In the genomic region with DNA sequence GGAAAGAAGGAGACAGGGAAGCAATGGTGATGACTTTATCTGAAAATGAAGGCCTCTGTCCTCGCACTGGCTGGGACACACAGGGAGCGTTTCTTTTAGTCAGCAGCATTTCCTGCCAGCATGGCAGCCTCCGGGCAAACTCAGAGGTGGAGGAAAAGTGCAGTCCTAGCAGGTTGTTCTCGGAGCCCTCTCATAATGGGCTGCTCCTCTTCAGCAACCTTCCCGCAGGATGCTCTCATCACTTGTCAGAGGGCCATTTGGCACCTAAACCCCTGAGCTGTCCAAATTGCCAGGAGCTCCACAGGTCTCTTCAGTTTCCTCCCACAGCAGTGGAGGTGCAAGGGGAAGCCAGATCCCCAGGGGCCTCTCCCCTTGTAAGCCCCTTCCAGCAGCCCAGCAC, we compare ENCODE assay signal across 15 cellular contexts. TPM values are rescaled to one million over a fixed set of nuclear protein-coding genes. Genes with fewer than 3 reads are reported as not detected.
DNase-seq lines count a peak whose midpoint lies in the region; ATAC-seq and TF ChIP-seq lines count a peak whose summit lies in the region.
"Had no signal": no experiment of that assay in that cellular context is flagged by ENCODE, and none has a peak within 500 bp of the region (broad histone marks: within the 10 kb centered on the region; RNA-seq: fewer than 3 reads in every experiment).

No MANE protein-coding gene starts in this region.

- no peak overlapping the region for H3K4me3 Mint-ChIP-seq in activated CD4-positive, alpha-beta memory T cell treated with anti-CD3 and anti-CD28 coated beads for 36 hours
- H3K4me3 Mint-ChIP-seq: activated CD4-positive, alpha-beta T cell treated with anti-CD3 and anti-CD28 coated beads, Interleukin-2, amount 10 ng/mL, durations not matched to agents 7 days and 5 days; CD14-positive monocyte; stimulated activated naive CD8-positive, alpha-beta T cell treated with anti-CD3 and anti-CD28 coated beads, Interleukin-15, Interleukin-2, amounts not matched to agents 100 ng/mL and 50 ng/mL, for 24 hours had no signal

- H2AFZ ChIP-seq in hepatocyte: no peak overlapping the region

- TF ChIP-seq CTCF in hepatocyte (IDR thresholded peaks at IDR 0.05; ENCODE audit: poor library complexity): no peak

- peaks cover 0 to 40% (median 26%) of the 10 kb centered on the region in 11 experiments; a peak in 16 of 22 replicates for H3K9me3 ChIP-seq in BLaER1 treated with 17β-estradiol and CSF1 and Interleukin-3, amounts not matched to agents 10 nM and 100 nM (replicated peaks in 1 of 11)
- no peaks in the 10 kb centered on the region for H3K9me3 ChIP-seq in hepatocyte (ENCODE audit: low read depth)

- H3K27me3 ChIP-seq in BLaER1 treated with 17β-estradiol and CSF1 and Interleukin-3, amounts not matched to agents 10 nM and 100 nM: no peaks in the 10 kb centered on the region
- no peaks in the 10 kb centered on the region for H3K27me3 ChIP-seq in hepatocyte

- ATAC-seq in HG02763 (IDR thresholded peaks at IDR 0.05; ENCODE audit: unreplicated experiment): no peak
- ATAC-seq in GM18861 (IDR thresholded peaks at IDR 0.05; ENCODE audit: unreplicated experiment): no peak

- POLR2A ChIA-PET in activated CD4-positive, alpha-beta memory T cell treated with anti-CD3 and anti-CD28 coated beads for 36 hours (lab: Charles Lee): no interaction called here

- H3K79me2 ChIP-seq in hepatocyte: peaks cover 87% of the 10 kb centered on the region

- H3K4me2 ChIP-seq in BLaER1 treated with 17β-estradiol and CSF1 and Interleukin-3, amounts not matched to agents 10 nM and 100 nM: peak overlapping the region; percentile 10 to 62 (median 37); a peak in 21 of 22 replicates
- H3K4me2 ChIP-seq in hepatocyte: peak overlapping the region; percentile 34

- DNase-seq in Daoy (ENCODE audit: low read depth): peak; percentile 4
- peak; percentile 67 for DNase-seq in activated CD4-positive, alpha-beta memory T cell treated with anti-CD3 and anti-CD28 coated beads for 36 hours
- DNase-seq in hepatocyte (ENCODE audit: low spot score): no peak
- no peak for DNase-seq in AG08395 (ENCODE audit: low spot score)
- DNase-seq: activated CD4-positive, alpha-beta T cell treated with anti-CD3 and anti-CD28 coated beads, Interleukin-2, amount 10 ng/mL, durations not matched to agents 7 days and 5 days; activated gamma-delta T cell treated with Interleukin-2 at 50 U/mL for 16 hours; Karpas-422; kidney glomerular epithelial cell; NCI-H2171 treated with DMSO at 0.1 percent for 48 hours; OCI-M1 had no signal

- H3K9me2 ChIP-seq in hepatocyte (replicated peaks; ENCODE audit: insufficient read depth): no peaks in the 10 kb centered on the region

- no peaks in the 10 kb centered on the region for H3K27me3 Mint-ChIP-seq in activated CD4-positive, alpha-beta memory T cell treated with anti-CD3 and anti-CD28 coated beads for 36 hours
- H3K27me3 Mint-ChIP-seq: activated CD4-positive, alpha-beta T cell treated with anti-CD3 and anti-CD28 coated beads, Interleukin-2, amount 10 ng/mL, durations not matched to agents 7 days and 5 days; stimulated activated naive CD8-positive, alpha-beta T cell treated with anti-CD3 and anti-CD28 coated beads, Interleukin-15, Interleukin-2, amounts not matched to agents 100 ng/mL and 50 ng/mL, for 24 hours had no signal

- H4K20me1 ChIP-seq in BLaER1 treated with 17β-estradiol and CSF1 and Interleukin-3, amounts not matched to agents 10 nM and 100 nM: peaks cover 0 to 47% (median 18%) of the 10 kb centered on the region in 11 experiments; a peak in 8 of 22 replicates
- peaks cover 24% of the 10 kb centered on the region for H4K20me1 ChIP-seq in hepatocyte (ENCODE audit: insufficient read depth, poor library complexity, severe bottlenecking)

- CTCF ChIA-PET in activated CD4-positive, alpha-beta memory T cell treated with anti-CD3 and anti-CD28 coated beads for 36 hours (lab: Charles Lee): no interaction called here

- no peak overlapping the region for H3K9ac ChIP-seq in BLaER1 treated with 17β-estradiol and CSF1 and Interleukin-3, amounts not matched to agents 10 nM and 100 nM

- no peak overlapping the region for H3K4me3 ChIP-seq in BLaER1 treated with 17β-estradiol and CSF1 and Interleukin-3, amounts not matched to agents 10 nM and 100 nM
- H3K4me3 ChIP-seq in hepatocyte: no peak overlapping the region

- H3K4me1 Mint-ChIP-seq in activated CD4-positive, alpha-beta memory T cell treated with anti-CD3 and anti-CD28 coated beads for 36 hours (ENCODE audit: low read depth): peaks cover 41% of the 10 kb centered on the region

- peaks cover 0 to 54% (median 31%) of the 10 kb centered on the region in 11 experiments; a peak in 15 of 22 replicates for H3K36me3 ChIP-seq in BLaER1 treated with 17β-estradiol and CSF1 and Interleukin-3, amounts not matched to agents 10 nM and 100 nM
- no peaks in the 10 kb centered on the region for H3K36me3 ChIP-seq in hepatocyte (replicated peaks; ENCODE audit: insufficient read depth, low read depth)

- 0 out of 22 replicates have a peak overlapping the region, but pooled peaks of 1 of the 11 experiments have one; percentile 2 for H3K27ac ChIP-seq in BLaER1 treated with 17β-estradiol and CSF1 and Interleukin-3, amounts not matched to agents 10 nM and 100 nM
- no peak overlapping the region for H3K27ac ChIP-seq in hepatocyte

- no peaks in the 10 kb centered on the region for H3K9me3 Mint-ChIP-seq in activated CD4-positive, alpha-beta memory T cell treated with anti-CD3 and anti-CD28 coated beads for 36 hours
- H3K9me3 Mint-ChIP-seq: activated CD4-positive, alpha-beta T cell treated with anti-CD3 and anti-CD28 coated beads, Interleukin-2, amount 10 ng/mL, durations not matched to agents 7 days and 5 days; CD14-positive monocyte; stimulated activated naive CD8-positive, alpha-beta T cell treated with anti-CD3 and anti-CD28 coated beads, Interleukin-15, Interleukin-2, amounts not matched to agents 100 ng/mL and 50 ng/mL, for 24 hours had no signal

- 78% methylated on average over 5 of the region's 5 CpGs for WGBS in hepatocyte (ENCODE audit: low lambda C conversion rate, missing lambda C conversion rate)

- intact Hi-C loops in activated CD4-positive, alpha-beta memory T cell treated with anti-CD3 and anti-CD28 coated beads for 36 hours (cut with micrococcal nuclease): loop anchor here (5.0 to 10.0 kb wide), 2 partner anchors 81 to 514 kb away; no protein-coding TSS in a partner anchor

- H3K4me1 ChIP-seq in BLaER1 treated with 17β-estradiol and CSF1 and Interleukin-3, amounts not matched to agents 10 nM and 100 nM: peaks cover 38 to 59% (median 54%) of the 10 kb centered on the region in 10 experiments
- H3K4me1 ChIP-seq in hepatocyte (ENCODE audit: insufficient read depth): peaks cover 48% of the 10 kb centered on the region

- H3K27ac Mint-ChIP-seq in activated CD4-positive, alpha-beta memory T cell treated with anti-CD3 and anti-CD28 coated beads for 36 hours: no peak overlapping the region
- H3K27ac Mint-ChIP-seq: activated CD4-positive, alpha-beta T cell treated with anti-CD3 and anti-CD28 coated beads, Interleukin-2, amount 10 ng/mL, durations not matched to agents 7 days and 5 days; CD14-positive monocyte; stimulated activated naive CD8-positive, alpha-beta T cell treated with anti-CD3 and anti-CD28 coated beads, Interleukin-15, Interleukin-2, amounts not matched to agents 100 ng/mL and 50 ng/mL, for 24 hours had no signal

- peaks cover 15% of the 10 kb centered on the region for H3K36me3 Mint-ChIP-seq in activated CD4-positive, alpha-beta memory T cell treated with anti-CD3 and anti-CD28 coated beads for 36 hours

RNA-seq across cellular contexts. Expression of gene STK39, which starts 6.2 kb away (rescaled TPM):
- total RNA-seq in Daoy (2014; rRNA removed; shearing (Covaris generic)): 22.5 and 27.3 TPM in 2 replicates
- 10 to 100 TPM; 53.8 to 55.4 TPM for total RNA-seq in activated CD4-positive, alpha-beta memory T cell treated with anti-CD3 and anti-CD28 coated beads for 36 hours
- 35.4 and 39.4 TPM in 2 replicates for total RNA-seq in hepatocyte
- 26.5 and 26.9 TPM in 2 replicates for polyA plus RNA-seq in hepatocyte

Comparison
In these comparisons a context has a peak if more than half of its experiments do, and no peak if none do; other contexts are left out.
1. DNase-seq: peak in Daoy (single experiment) and activated CD4-positive, alpha-beta memory T cell treated with anti-CD3 and anti-CD28 coated beads for 36 hours (single experiment); none in hepatocyte (single experiment) and AG08395 (single experiment).